Comparison of ENCODE assay signal across 1 cellular context in genomic region chr7:83850037-83850619, GRCh38.
TF ChIP-seq lines count a peak whose summit lies in the region.

No MANE protein-coding gene starts in this region.

TF ChIP-seq in WTC11, 78 proteins besides CTCF, POLR2A, EP300 and RAD21 (continued from another document):
- TF ChIP-seq ZNF532 (CRISPR knock-in tag; IDR thresholded peaks at IDR 0.05; ENCODE audit: borderline replicate concordance), result no peak
- no peak for TF ChIP-seq JUN (CRISPR knock-in tag; IDR thresholded peaks at IDR 0.05)
- TF ChIP-seq SMAD3 (CRISPR knock-in tag; IDR thresholded peaks at IDR 0.05; ENCODE audit: borderline replicate concordance), result no peak
- no peak for TF ChIP-seq JAZF1 (CRISPR knock-in tag; IDR thresholded peaks at IDR 0.05)
- TF ChIP-seq, protein P1, sequence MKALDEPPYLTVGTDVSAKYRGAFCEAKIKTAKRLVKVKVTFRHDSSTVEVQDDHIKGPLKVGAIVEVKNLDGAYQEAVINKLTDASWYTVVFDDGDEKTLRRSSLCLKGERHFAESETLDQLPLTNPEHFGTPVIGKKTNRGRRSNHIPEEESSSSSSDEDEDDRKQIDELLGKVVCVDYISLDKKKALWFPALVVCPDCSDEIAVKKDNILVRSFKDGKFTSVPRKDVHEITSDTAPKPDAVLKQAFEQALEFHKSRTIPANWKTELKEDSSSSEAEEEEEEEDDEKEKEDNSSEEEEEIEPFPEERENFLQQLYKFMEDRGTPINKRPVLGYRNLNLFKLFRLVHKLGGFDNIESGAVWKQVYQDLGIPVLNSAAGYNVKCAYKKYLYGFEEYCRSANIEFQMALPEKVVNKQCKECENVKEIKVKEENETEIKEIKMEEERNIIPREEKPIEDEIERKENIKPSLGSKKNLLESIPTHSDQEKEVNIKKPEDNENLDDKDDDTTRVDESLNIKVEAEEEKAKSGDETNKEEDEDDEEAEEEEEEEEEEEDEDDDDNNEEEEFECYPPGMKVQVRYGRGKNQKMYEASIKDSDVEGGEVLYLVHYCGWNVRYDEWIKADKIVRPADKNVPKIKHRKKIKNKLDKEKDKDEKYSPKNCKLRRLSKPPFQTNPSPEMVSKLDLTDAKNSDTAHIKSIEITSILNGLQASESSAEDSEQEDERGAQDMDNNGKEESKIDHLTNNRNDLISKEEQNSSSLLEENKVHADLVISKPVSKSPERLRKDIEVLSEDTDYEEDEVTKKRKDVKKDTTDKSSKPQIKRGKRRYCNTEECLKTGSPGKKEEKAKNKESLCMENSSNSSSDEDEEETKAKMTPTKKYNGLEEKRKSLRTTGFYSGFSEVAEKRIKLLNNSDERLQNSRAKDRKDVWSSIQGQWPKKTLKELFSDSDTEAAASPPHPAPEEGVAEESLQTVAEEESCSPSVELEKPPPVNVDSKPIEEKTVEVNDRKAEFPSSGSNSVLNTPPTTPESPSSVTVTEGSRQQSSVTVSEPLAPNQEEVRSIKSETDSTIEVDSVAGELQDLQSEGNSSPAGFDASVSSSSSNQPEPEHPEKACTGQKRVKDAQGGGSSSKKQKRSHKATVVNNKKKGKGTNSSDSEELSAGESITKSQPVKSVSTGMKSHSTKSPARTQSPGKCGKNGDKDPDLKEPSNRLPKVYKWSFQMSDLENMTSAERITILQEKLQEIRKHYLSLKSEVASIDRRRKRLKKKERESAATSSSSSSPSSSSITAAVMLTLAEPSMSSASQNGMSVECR (CRISPR knock-in tag; IDR thresholded peaks at IDR 0.05; ENCODE audit: borderline replicate concordance), result no peak
- no peak for TF ChIP-seq ZBTB21 (CRISPR knock-in tag; IDR thresholded peaks at IDR 0.05; ENCODE audit: borderline replicate concordance)
- no peak for TF ChIP-seq GTF2I (CRISPR knock-in tag; conservative IDR thresholded peaks at IDR 0.05)
- TF ChIP-seq, protein P2, sequence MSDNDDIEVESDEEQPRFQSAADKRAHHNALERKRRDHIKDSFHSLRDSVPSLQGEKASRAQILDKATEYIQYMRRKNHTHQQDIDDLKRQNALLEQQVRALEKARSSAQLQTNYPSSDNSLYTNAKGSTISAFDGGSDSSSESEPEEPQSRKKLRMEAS (CRISPR knock-in tag; IDR thresholded peaks at IDR 0.05), result no peak
- no peak for TF ChIP-seq GABPB1 (CRISPR knock-in tag; IDR thresholded peaks at IDR 0.05)
